Comparison of ENCODE assay signal across 1 cellular context in genomic region chr1:32126770-32127169, GRCh38.
TF ChIP-seq lines count a peak whose summit lies in the region.

No MANE protein-coding gene starts in this region.

TF ChIP-seq in HCT116, 20 proteins besides CTCF, POLR2A, EP300 and RAD21 (continued from another document):
- TF ChIP-seq POLR2AphosphoS5 (IDR thresholded peaks at IDR 0.05; ENCODE audit: low read depth, low read length) (no peak), ZNF274 (IDR thresholded peaks at IDR 0.05; ENCODE audit: low read depth, low read length) (no peak), ZFX (IDR thresholded peaks at IDR 0.05) (no peak)
